Comparison of ENCODE assay signal across 8 cellular contexts in the genomic region with DNA sequence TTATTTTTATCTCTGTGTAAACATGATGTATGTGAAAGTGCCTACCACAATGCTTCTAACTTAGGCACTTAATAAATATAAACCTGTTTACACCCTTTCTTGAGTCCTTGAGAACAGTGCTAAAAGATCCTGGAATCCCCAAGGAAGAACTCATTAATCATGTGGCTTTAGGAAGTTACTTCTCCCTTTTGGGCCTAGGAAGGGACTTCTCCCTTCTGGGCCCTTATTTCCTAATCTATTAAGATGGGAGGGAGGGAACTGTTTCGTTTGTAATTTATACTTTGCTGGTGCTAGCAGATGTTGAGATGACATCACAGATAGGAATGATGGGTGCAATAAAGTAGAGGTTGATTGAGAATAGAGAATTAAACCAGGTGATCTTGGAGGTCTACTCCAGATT.
DNase-seq lines count a peak whose midpoint lies in the region; ATAC-seq and TF ChIP-seq lines count a peak whose summit lies in the region.

No MANE protein-coding gene starts in this region.

- H4K20me1 ChIP-seq in BLaER1 treated with 17β-estradiol and CSF1 and Interleukin-3, amounts not matched to agents 10 nM and 100 nM, result peaks cover 22 to 74% (median 53%) of the 10 kb centered on the region in 11 experiments; a peak in 19 of 22 replicates

- no peaks in the 10 kb centered on the region for H3K27me3 Mint-ChIP-seq in nephron (ENCODE audit: low read depth)

- peaks cover 32 to 48% (median 41%) of the 10 kb centered on the region in 11 experiments for H3K36me3 ChIP-seq in BLaER1 treated with 17β-estradiol and CSF1 and Interleukin-3, amounts not matched to agents 10 nM and 100 nM
- H3K36me3 ChIP-seq in KOPT-K1 (ENCODE audit: insufficient read depth, low read length), result peaks cover 37% of the 10 kb centered on the region

- ATAC-seq in GM21447 (IDR thresholded peaks at IDR 0.05; ENCODE audit: unreplicated experiment) (no peak), GM18867 (IDR thresholded peaks at IDR 0.05; ENCODE audit: unreplicated experiment) (no peak)

- no peak for TF ChIP-seq CTCF in choroid plexus epithelial cell (conservative IDR thresholded peaks at IDR 0.05; ENCODE audit: low read depth, low read length)
- no peak for TF ChIP-seq CTCF in nephron (IDR thresholded peaks at IDR 0.05; ENCODE audit: unreplicated experiment in 3 of 3)

- peak overlapping the region; percentile 73 to 97 (median 91) for H3K4me2 ChIP-seq in BLaER1 treated with 17β-estradiol and CSF1 and Interleukin-3, amounts not matched to agents 10 nM and 100 nM

- peak; percentile 19 for DNase-seq in choroid plexus epithelial cell (ENCODE audit: low read depth)
- DNase-seq in SW480 (ENCODE audit: low spot score), result no peak
- DNase-seq in activated CD4-positive, CD25-positive, alpha-beta regulatory T cell (lab: John Stamatoyannopoulos, UW), result no peak

- H3K9me3 ChIP-seq in BLaER1 treated with 17β-estradiol and CSF1 and Interleukin-3, amounts not matched to agents 10 nM and 100 nM (replicated peaks in 1 of 11), result no peaks in the 10 kb centered on the region
- no peaks in the 10 kb centered on the region for H3K9me3 ChIP-seq in KOPT-K1 (ENCODE audit: insufficient read depth, low read length, poor library complexity, severe bottlenecking)

- H3K27ac Mint-ChIP-seq in nephron, result peak overlapping the region; percentile 94 to 98 (median 96)

- H3K9ac ChIP-seq in BLaER1 treated with 17β-estradiol and CSF1 and Interleukin-3, amounts not matched to agents 10 nM and 100 nM, result peak overlapping the region; percentile 93 to 98 (median 95)

- H3K27me3 ChIP-seq in BLaER1 treated with 17β-estradiol and CSF1 and Interleukin-3, amounts not matched to agents 10 nM and 100 nM, result no peaks in the 10 kb centered on the region

- peak overlapping the region; percentile 87 to 98 (median 97); a peak in 20 of 22 replicates for H3K27ac ChIP-seq in BLaER1 treated with 17β-estradiol and CSF1 and Interleukin-3, amounts not matched to agents 10 nM and 100 nM
- peak overlapping the region; percentile 91 for H3K27ac ChIP-seq in KOPT-K1 (ENCODE audit: low read depth, low read length, poor library complexity, severe bottlenecking)

- peak overlapping the region; percentile 93 to 100 (median 99) for H3K4me3 Mint-ChIP-seq in nephron

- peaks cover 43% of the 10 kb centered on the region for H3K4me1 Mint-ChIP-seq in nephron

- no peaks in the 10 kb centered on the region for H3K9me3 Mint-ChIP-seq in nephron

- peaks cover 25% of the 10 kb centered on the region for H3K36me3 Mint-ChIP-seq in nephron (ENCODE audit: low read depth)

- H3K4me1 ChIP-seq in BLaER1 treated with 17β-estradiol and CSF1 and Interleukin-3, amounts not matched to agents 10 nM and 100 nM, result peaks cover 42 to 54% (median 49%) of the 10 kb centered on the region in 10 experiments

- peak overlapping the region; percentile 81 to 96 (median 92) for H3K4me3 ChIP-seq in BLaER1 treated with 17β-estradiol and CSF1 and Interleukin-3, amounts not matched to agents 10 nM and 100 nM
- peak overlapping the region; percentile 88 for H3K4me3 ChIP-seq in choroid plexus epithelial cell (ENCODE audit: low read depth, low read length)
